ENCODE assay signal across 28 cellular contexts in the genomic region with DNA sequence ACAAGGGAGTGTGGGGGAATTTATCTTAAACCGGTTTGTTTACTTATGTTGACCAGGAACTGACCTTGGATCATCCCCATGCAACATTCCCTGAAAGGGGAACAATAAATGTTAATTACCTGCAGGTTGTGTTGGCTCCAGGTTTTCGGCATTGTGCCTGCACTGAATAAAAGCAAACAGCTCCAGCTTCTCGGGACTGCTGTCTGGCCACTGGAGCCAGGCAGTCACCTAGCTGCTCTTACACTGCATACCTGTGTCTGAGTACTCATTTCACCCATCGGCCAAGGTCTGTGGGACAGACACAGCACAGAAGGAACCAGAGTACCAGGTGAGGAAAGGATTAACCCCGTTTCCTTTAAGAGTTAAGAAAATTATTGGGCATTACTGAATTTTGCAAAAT.
"Had no signal": no experiment of that assay in that cellular context is flagged by ENCODE, and none has a peak within 500 bp of the region (broad histone marks: within the 10 kb centered on the region; RNA-seq: fewer than 3 reads in every experiment).

No MANE protein-coding gene starts in this region.

- DNase-seq: stimulated activated CD4-positive, alpha-beta T cell treated with anti-CD3 and anti-CD28 coated beads, Interleukin-2, amount 100 ng/mL, for 48 hours; stimulated activated CD4-positive, alpha-beta T cell treated with anti-CD3 and anti-CD28 coated beads, Interleukin-4, amount 100 ng/mL, for 1 hour; stimulated activated CD4-positive, alpha-beta T cell treated with anti-CD3 and anti-CD28 coated beads, Interleukin-4, amount 100 ng/mL, for 24 hours; stimulated activated CD4-positive, alpha-beta T cell treated with anti-CD3 and anti-CD28 coated beads, Interleukin-4, amount 100 ng/mL, for 4 hours; stimulated activated CD8-positive, alpha-beta memory T cell treated with anti-CD3 and anti-CD28 coated beads, Interleukin-4, amount 100 ng/mL, for 48 hours; stimulated activated naive B cell treated with anti-CD40 and anti-IgM and Interleukin-4, amounts not matched to agents 10 μg/mL and 1 μg/mL and 100 μg/mL, for 72 hours; stimulated activated naive CD4-positive, alpha-beta T cell; stimulated activated naive CD4-positive, alpha-beta T cell treated with Interleukin-2 at 50 U/mL for 16 hours; stimulated activated naive CD8-positive, alpha-beta T cell treated with anti-CD3 and anti-CD28 coated beads, Interleukin-15, amount 100 ng/mL, for 72 hours; stimulated activated naive CD8-positive, alpha-beta T cell treated with anti-CD3 and anti-CD28 coated beads, Interleukin-15, Interleukin-2, amounts not matched to agents 100 U/mL and 50 U/mL, for 24 hours; stomach; substantia nigra; testis; thyroid gland; tibial artery; transverse colon; trophoblast cell; upper lobe of left lung; upper lobe of right lung; uterus had no signal

- H3K27me3 Mint-ChIP-seq: stimulated activated memory B cell treated with anti-CD40 and anti-IgM and Interleukin-4, amounts not matched to agents 10 μg/mL and 1 μg/mL and 100 μg/mL, for 72 hours; stimulated activated naive CD8-positive, alpha-beta T cell treated with anti-CD3 and anti-CD28 coated beads, Interleukin-15, amount 100 ng/mL, for 72 hours; stimulated activated naive CD8-positive, alpha-beta T cell treated with anti-CD3 and anti-CD28 coated beads, Interleukin-15, Interleukin-2, amounts not matched to agents 100 ng/mL and 50 ng/mL, for 24 hours; type B pancreatic cell had no signal

- H3K4me3 ChIP-seq: stomach, suprapubic skin, testis, thoracic aorta, thyroid gland, tibial artery, tibial nerve, transverse colon, upper lobe of left lung, upper lobe of right lung, uterus, vagina had no signal

- H3K36me3 Mint-ChIP-seq: stimulated activated effector memory CD8-positive, alpha-beta T cell treated with anti-CD3 and anti-CD28 coated beads, Interleukin-12 subunit alpha, Interleukin-12 subunit beta, amount 100 ng/mL, for 72 hours had no signal

- H3K4me1 Mint-ChIP-seq: stimulated activated effector memory CD8-positive, alpha-beta T cell treated with anti-CD3 and anti-CD28 coated beads, Interleukin-12 subunit alpha, Interleukin-12 subunit beta, amount 100 ng/mL, for 72 hours; stimulated activated memory B cell treated with anti-CD40 and anti-IgM and Interleukin-4, amounts not matched to agents 10 μg/mL and 1 μg/mL and 100 μg/mL, for 72 hours; stimulated activated naive B cell treated with anti-CD40 and anti-IgM and Interleukin-4, amounts not matched to agents 10 μg/mL and 1 μg/mL and 100 μg/mL, for 72 hours had no signal

- H3K27ac ChIP-seq: stomach, suprapubic skin, testis, thoracic aorta, thyroid gland, tibial artery, tibial nerve, transverse colon, upper lobe of left lung, upper lobe of right lung, uterus, vagina had no signal

- H3K27me3 ChIP-seq: stomach, suprapubic skin, testis, thyroid gland, tibial artery, tibial nerve, transverse colon, upper lobe of left lung, upper lobe of right lung, uterus, vagina had no signal

- H3K9me3 ChIP-seq: suprapubic skin, testis, thoracic aorta, thyroid gland, tibial artery, uterus, vagina had no signal

- H3K27ac Mint-ChIP-seq: stimulated activated effector memory CD8-positive, alpha-beta T cell treated with anti-CD3 and anti-CD28 coated beads, Interleukin-12 subunit alpha, Interleukin-12 subunit beta, amount 100 ng/mL, for 72 hours; stimulated activated memory B cell treated with anti-CD40 and anti-IgM and Interleukin-4, amounts not matched to agents 10 μg/mL and 1 μg/mL and 100 μg/mL, for 72 hours; stimulated activated naive B cell treated with anti-CD40 and anti-IgM and Interleukin-4, amounts not matched to agents 10 μg/mL and 1 μg/mL and 100 μg/mL, for 72 hours; stimulated activated naive CD8-positive, alpha-beta T cell treated with anti-CD3 and anti-CD28 coated beads, Interleukin-15, amount 100 ng/mL, for 72 hours; stimulated activated naive CD8-positive, alpha-beta T cell treated with anti-CD3 and anti-CD28 coated beads, Interleukin-15, Interleukin-2, amounts not matched to agents 100 ng/mL and 50 ng/mL, for 24 hours; type B pancreatic cell had no signal

- H3K36me3 ChIP-seq: stomach, suprapubic skin, thoracic aorta, thyroid gland, tibial artery, tibial nerve, transverse colon, upper lobe of left lung, upper lobe of right lung, uterus, vagina had no signal

- H3K4me1 ChIP-seq: thyroid gland, tibial nerve, upper lobe of left lung, upper lobe of right lung, uterus, vagina had no signal

- H3K4me3 Mint-ChIP-seq: stimulated activated effector memory CD8-positive, alpha-beta T cell treated with anti-CD3 and anti-CD28 coated beads, Interleukin-12 subunit alpha, Interleukin-12 subunit beta, amount 100 ng/mL, for 72 hours; stimulated activated memory B cell treated with anti-CD40 and anti-IgM and Interleukin-4, amounts not matched to agents 10 μg/mL and 1 μg/mL and 100 μg/mL, for 72 hours; stimulated activated naive B cell treated with anti-CD40 and anti-IgM and Interleukin-4, amounts not matched to agents 10 μg/mL and 1 μg/mL and 100 μg/mL, for 72 hours; stimulated activated naive CD8-positive, alpha-beta T cell treated with anti-CD3 and anti-CD28 coated beads, Interleukin-15, amount 100 ng/mL, for 72 hours; stimulated activated naive CD8-positive, alpha-beta T cell treated with anti-CD3 and anti-CD28 coated beads, Interleukin-15, Interleukin-2, amounts not matched to agents 100 ng/mL and 50 ng/mL, for 24 hours; type B pancreatic cell had no signal

- ATAC-seq: stimulated activated effector memory CD8-positive, alpha-beta T cell treated with anti-CD3 and anti-CD28 coated beads, Interleukin-12 subunit alpha, Interleukin-12 subunit beta, amount 100 ng/mL, for 72 hours; stimulated activated memory B cell treated with anti-CD40 and anti-IgM and Interleukin-4, amounts not matched to agents 10 μg/mL and 1 μg/mL and 100 μg/mL, for 72 hours; stimulated activated naive B cell treated with anti-CD40 and anti-IgM and Interleukin-4, amounts not matched to agents 10 μg/mL and 1 μg/mL and 100 μg/mL, for 72 hours; stimulated activated naive CD8-positive, alpha-beta T cell treated with anti-CD3 and anti-CD28 coated beads, Interleukin-15, amount 100 ng/mL, for 72 hours; stimulated activated naive CD8-positive, alpha-beta T cell treated with anti-CD3 and anti-CD28 coated beads, Interleukin-15, Interleukin-2, amounts not matched to agents 100 U/mL and 50 U/mL, for 24 hours; upper lobe of right lung had no signal
